1 cellular context compared by ENCODE assay signal in the genomic region with DNA sequence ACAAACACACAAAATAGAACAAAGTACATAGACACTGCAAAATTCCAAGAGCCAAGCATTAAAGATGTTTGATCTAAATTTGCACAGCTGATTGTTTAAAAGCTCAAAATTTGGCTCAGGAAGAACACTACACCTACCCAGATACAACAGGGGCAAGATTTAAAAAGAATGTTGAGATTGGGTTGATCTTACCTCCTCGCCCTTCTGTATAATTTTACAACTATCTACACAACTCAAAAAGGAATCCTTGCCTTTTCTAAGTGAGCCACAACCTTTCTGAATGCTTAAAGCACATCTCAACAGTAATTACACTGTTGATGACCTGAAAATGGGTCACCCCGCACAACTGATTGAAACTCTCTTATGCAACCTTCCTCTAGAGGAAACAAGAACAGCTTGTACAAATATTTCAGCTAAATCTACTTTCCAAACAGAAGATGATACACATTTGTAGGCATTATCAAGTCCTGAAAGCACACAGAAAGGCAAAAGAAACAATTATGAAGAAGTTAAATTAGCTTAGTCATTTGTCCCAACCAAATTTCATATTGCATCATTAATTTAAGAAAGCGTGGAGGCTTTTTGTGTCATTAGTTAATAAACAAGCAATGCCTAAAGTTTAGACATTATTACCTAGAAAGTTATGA.
TF ChIP-seq lines count a peak whose summit lies in the region.

No MANE protein-coding gene starts in this region.

TF ChIP-seq in HepG2, 621 proteins besides CTCF, POLR2A, EP300 and RAD21 (continued from another document and continues in another):
- TF ChIP-seq ARID5B (CRISPR knock-in tag; IDR thresholded peaks at IDR 0.05) (0 out of 2 replicates have a peak, but pooled peaks have one; percentile 28), ZNF432 (CRISPR knock-in tag; IDR thresholded peaks at IDR 0.05; ENCODE audit: borderline replicate concordance) (no peak), SSRP1 (CRISPR knock-in tag; IDR thresholded peaks at IDR 0.05) (no peak), ZNF367 (CRISPR knock-in tag; IDR thresholded peaks at IDR 0.05; ENCODE audit: borderline replicate concordance) (no peak), SOX13 (IDR thresholded peaks at IDR 0.05) (no peak), SOX13 (CRISPR knock-in tag; conservative IDR thresholded peaks at IDR 0.05 in 1 of 2, IDR thresholded peaks at IDR 0.05 in 1 of 2) (peak in 1 of 2 experiments; percentile 24; a peak in 1 of 4 replicates), IRF9 (CRISPR knock-in tag; IDR thresholded peaks at IDR 0.05; ENCODE audit: borderline replicate concordance) (no peak), NR2C2 (CRISPR knock-in tag; IDR thresholded peaks at IDR 0.05; ENCODE audit: borderline replicate concordance) (no peak), EEA1 (CRISPR knock-in tag; IDR thresholded peaks at IDR 0.05; ENCODE audit: borderline replicate concordance) (no peak), POGZ (CRISPR knock-in tag; IDR thresholded peaks at IDR 0.05) (no peak), CEBPB (IDR thresholded peaks at IDR 0.05; ENCODE audit: borderline replicate concordance, low read depth, low read length) (0 out of 2 replicates have a peak, but pooled peaks have one; percentile 0), ZNF883 (CRISPR knock-in tag; IDR thresholded peaks at IDR 0.05; ENCODE audit: not compliant biosample characterization) (no peak), ZNF3 (CRISPR knock-in tag; IDR thresholded peaks at IDR 0.05) (0 out of 2 replicates have a peak, but pooled peaks have one; percentile 28), PHF21A (CRISPR knock-in tag; IDR thresholded peaks at IDR 0.05) (no peak), RARG (CRISPR knock-in tag; IDR thresholded peaks at IDR 0.05; ENCODE audit: low read depth) (no peak), CBX2 (IDR thresholded peaks at IDR 0.05; ENCODE audit: low read depth, low read length) (no peak), CBX2 (CRISPR knock-in tag; IDR thresholded peaks at IDR 0.05; ENCODE audit: low read depth) (no peak), ZNF850 (CRISPR knock-in tag; conservative IDR thresholded peaks at IDR 0.05) (no peak), GABPA (IDR thresholded peaks at IDR 0.05; ENCODE audit: low read depth, low read length) (no peak), GABPA (CRISPR knock-in tag; IDR thresholded peaks at IDR 0.05; ENCODE audit: low read depth) (no peak), ZNF567 (CRISPR knock-in tag; IDR thresholded peaks at IDR 0.05; ENCODE audit: borderline replicate concordance) (no peak), KDM2A (CRISPR knock-in tag; IDR thresholded peaks at IDR 0.05; ENCODE audit: borderline replicate concordance, low read depth) (no peak), ZNF430 (CRISPR knock-in tag; IDR thresholded peaks at IDR 0.05) (no peak), ELK4 (CRISPR knock-in tag; IDR thresholded peaks at IDR 0.05; ENCODE audit: borderline replicate concordance) (no peak), HMGA1 (CRISPR knock-in tag; conservative IDR thresholded peaks at IDR 0.05) (no peak), CBX5 (CRISPR knock-in tag; IDR thresholded peaks at IDR 0.05; ENCODE audit: borderline replicate concordance) (no peak), FOXJ3 (CRISPR knock-in tag; IDR thresholded peaks at IDR 0.05; ENCODE audit: borderline replicate concordance) (peak; percentile 56; the same call in 1 of the 2 replicates), ZBTB21 (CRISPR knock-in tag; IDR thresholded peaks at IDR 0.05) (no peak), BCL6 (CRISPR knock-in tag; IDR thresholded peaks at IDR 0.05) (0 out of 2 replicates have a peak, but pooled peaks have one; percentile 26), ZNF276 (CRISPR knock-in tag; IDR thresholded peaks at IDR 0.05; ENCODE audit: low read depth) (no peak), RXRB (CRISPR knock-in tag; IDR thresholded peaks at IDR 0.05; ENCODE audit: borderline replicate concordance) (peak; percentile 80; the same call in 1 of the 2 replicates), ZNF792 (CRISPR knock-in tag; IDR thresholded peaks at IDR 0.05) (no peak), ZNF713 (CRISPR knock-in tag; IDR thresholded peaks at IDR 0.05) (no peak), RFX1 (IDR thresholded peaks at IDR 0.05) (no peak), ZNF10 (CRISPR knock-in tag; IDR thresholded peaks at IDR 0.05; ENCODE audit: borderline replicate concordance, low read depth) (no peak), CEBPG (CRISPR knock-in tag; IDR thresholded peaks at IDR 0.05) (peak; percentile 77), ZBTB20 (CRISPR knock-in tag; IDR thresholded peaks at IDR 0.05; ENCODE audit: borderline replicate concordance, low read depth) (no peak), ETV6 (CRISPR knock-in tag; conservative IDR thresholded peaks at IDR 0.05) (no peak), SMAD3 (CRISPR knock-in tag; IDR thresholded peaks at IDR 0.05) (no peak), ZNF12 (CRISPR knock-in tag; IDR thresholded peaks at IDR 0.05) (no peak), KLF11 (CRISPR knock-in tag; IDR thresholded peaks at IDR 0.05) (no peak), ZKSCAN8 (CRISPR knock-in tag; IDR thresholded peaks at IDR 0.05; ENCODE audit: borderline replicate concordance) (no peak), ATF7 (IDR thresholded peaks at IDR 0.05) (peak; percentile 55), ATF7 (CRISPR knock-in tag; IDR thresholded peaks at IDR 0.05) (no peak)
- TF ChIP-seq, protein P1, sequence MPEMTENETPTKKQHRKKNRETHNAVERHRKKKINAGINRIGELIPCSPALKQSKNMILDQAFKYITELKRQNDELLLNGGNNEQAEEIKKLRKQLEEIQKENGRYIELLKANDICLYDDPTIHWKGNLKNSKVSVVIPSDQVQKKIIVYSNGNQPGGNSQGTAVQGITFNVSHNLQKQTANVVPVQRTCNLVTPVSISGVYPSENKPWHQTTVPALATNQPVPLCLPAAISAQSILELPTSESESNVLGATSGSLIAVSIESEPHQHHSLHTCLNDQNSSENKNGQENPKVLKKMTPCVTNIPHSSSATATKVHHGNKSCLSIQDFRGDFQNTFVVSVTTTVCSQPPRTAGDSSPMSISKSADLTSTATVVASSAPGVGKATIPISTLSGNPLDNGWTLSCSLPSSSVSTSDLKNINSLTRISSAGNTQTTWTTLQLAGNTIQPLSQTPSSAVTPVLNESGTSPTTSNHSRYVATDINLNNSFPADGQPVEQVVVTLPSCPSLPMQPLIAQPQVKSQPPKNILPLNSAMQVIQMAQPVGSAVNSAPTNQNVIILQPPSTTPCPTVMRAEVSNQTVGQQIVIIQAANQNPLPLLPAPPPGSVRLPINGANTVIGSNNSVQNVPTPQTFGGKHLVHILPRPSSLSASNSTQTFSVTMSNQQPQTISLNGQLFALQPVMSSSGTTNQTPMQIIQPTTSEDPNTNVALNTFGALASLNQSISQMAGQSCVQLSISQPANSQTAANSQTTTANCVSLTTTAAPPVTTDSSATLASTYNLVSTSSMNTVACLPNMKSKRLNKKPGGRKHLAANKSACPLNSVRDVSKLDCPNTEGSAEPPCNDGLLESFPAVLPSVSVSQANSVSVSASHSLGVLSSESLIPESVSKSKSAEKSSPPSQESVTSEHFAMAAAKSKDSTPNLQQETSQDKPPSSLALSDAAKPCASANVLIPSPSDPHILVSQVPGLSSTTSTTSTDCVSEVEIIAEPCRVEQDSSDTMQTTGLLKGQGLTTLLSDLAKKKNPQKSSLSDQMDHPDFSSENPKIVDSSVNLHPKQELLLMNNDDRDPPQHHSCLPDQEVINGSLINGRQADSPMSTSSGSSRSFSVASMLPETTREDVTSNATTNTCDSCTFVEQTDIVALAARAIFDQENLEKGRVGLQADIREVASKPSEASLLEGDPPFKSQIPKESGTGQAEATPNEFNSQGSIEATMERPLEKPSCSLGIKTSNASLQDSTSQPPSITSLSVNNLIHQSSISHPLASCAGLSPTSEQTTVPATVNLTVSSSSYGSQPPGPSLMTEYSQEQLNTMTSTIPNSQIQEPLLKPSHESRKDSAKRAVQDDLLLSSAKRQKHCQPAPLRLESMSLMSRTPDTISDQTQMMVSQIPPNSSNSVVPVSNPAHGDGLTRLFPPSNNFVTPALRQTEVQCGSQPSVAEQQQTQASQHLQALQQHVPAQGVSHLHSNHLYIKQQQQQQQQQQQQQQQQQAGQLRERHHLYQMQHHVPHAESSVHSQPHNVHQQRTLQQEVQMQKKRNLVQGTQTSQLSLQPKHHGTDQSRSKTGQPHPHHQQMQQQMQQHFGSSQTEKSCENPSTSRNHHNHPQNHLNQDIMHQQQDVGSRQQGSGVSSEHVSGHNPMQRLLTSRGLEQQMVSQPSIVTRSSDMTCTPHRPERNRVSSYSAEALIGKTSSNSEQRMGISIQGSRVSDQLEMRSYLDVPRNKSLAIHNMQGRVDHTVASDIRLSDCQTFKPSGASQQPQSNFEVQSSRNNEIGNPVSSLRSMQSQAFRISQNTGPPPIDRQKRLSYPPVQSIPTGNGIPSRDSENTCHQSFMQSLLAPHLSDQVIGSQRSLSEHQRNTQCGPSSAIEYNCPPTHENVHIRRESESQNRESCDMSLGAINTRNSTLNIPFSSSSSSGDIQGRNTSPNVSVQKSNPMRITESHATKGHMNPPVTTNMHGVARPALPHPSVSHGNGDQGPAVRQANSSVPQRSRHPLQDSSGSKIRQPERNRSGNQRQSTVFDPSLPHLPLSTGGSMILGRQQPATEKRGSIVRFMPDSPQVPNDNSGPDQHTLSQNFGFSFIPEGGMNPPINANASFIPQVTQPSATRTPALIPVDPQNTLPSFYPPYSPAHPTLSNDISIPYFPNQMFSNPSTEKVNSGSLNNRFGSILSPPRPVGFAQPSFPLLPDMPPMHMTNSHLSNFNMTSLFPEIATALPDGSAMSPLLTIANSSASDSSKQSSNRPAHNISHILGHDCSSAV (CRISPR knock-in tag; IDR thresholded peaks at IDR 0.05; ENCODE audit: borderline replicate concordance) = no peak
- TF ChIP-seq, protein P2, sequence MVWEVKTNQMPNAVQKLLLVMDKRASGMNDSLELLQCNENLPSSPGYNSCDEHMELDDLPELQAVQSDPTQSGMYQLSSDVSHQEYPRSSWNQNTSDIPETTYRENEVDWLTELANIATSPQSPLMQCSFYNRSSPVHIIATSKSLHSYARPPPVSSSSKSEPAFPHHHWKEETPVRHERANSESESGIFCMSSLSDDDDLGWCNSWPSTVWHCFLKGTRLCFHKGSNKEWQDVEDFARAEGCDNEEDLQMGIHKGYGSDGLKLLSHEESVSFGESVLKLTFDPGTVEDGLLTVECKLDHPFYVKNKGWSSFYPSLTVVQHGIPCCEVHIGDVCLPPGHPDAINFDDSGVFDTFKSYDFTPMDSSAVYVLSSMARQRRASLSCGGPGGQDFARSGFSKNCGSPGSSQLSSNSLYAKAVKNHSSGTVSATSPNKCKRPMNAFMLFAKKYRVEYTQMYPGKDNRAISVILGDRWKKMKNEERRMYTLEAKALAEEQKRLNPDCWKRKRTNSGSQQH (CRISPR knock-in tag; IDR thresholded peaks at IDR 0.05; ENCODE audit: low read depth) = no peak
